ENCODE assay signal across 8 cellular contexts in the genomic region with DNA sequence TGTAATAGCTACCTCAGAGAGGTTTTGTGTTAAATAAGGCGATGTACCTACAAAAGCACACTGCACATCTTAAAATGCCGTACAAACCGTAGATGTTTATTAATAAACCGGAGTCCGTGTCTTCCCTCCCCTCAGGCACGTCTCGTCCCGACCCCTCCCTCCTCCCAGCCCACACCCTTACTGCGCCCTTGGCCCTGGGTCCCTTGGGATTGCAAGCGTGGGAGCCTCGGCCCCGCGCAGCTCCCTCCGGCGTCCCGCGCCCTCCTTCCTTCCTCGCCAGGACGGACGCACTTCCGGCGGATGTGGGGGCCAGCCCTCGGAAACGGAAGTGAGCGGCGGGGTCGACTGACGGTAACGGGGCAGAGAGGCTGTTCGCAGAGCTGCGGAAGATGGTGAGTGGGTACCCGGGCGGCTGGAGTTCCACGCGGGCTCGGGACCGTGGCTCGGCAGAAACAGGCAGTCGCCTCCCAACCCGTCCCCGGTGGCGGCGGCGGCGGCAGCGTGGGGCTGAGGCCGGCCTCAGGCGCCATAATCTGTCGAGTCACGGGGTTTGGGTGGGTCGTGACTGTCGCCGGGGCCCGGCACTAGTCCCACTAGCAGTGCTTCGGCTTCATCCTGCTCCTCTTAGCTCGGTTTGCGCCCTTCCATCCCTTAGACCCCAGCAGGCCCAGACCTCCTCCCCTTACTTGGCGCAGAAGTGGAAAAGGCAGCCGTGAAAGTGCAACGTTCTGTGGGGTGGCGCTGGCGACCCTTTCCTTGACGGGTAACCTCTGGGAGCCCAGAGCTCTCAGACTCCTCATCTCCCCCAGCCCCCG. TPM values are rescaled to one million over a fixed set of nuclear protein-coding genes. Genes with fewer than 3 reads are reported as not detected.
DNase-seq lines count a peak whose midpoint lies in the region; ATAC-seq and TF ChIP-seq lines count a peak whose summit lies in the region.

TSS of gene POMP (plus strand) at position 335 of the 815 bp plus-strand sequence. CDS start at position 390, 55 bp downstream.

- intact Hi-C loops in left lung (cut with DNase I) = no loop called here

- peak within 1 kb of the TSS; percentile 77 to 97 (median 92) for H3K4me3 ChIP-seq in BLaER1 treated with 17β-estradiol and CSF1 and Interleukin-3, amounts not matched to agents 10 nM and 100 nM
- peak within 1 kb of the TSS; percentile 87 to 92 for H3K4me3 ChIP-seq in left lung

- H3K9me3 ChIP-seq in BLaER1 treated with 17β-estradiol and CSF1 and Interleukin-3, amounts not matched to agents 10 nM and 100 nM (replicated peaks in 1 of 11) = no peaks in the 10 kb centered on the region
- no peaks in the 10 kb centered on the region for H3K9me3 ChIP-seq in left lung

- H3K4me2 ChIP-seq in BLaER1 treated with 17β-estradiol and CSF1 and Interleukin-3, amounts not matched to agents 10 nM and 100 nM = peak within 1 kb of the TSS; percentile 86 to 96 (median 89)

- H3K9ac ChIP-seq in BLaER1 treated with 17β-estradiol and CSF1 and Interleukin-3, amounts not matched to agents 10 nM and 100 nM = peak within 1 kb of the TSS; percentile 90 to 98 (median 94)

- peaks cover 43 to 60% (median 49%) of the 10 kb centered on the region in 10 experiments for H3K4me1 ChIP-seq in BLaER1 treated with 17β-estradiol and CSF1 and Interleukin-3, amounts not matched to agents 10 nM and 100 nM
- H3K4me1 ChIP-seq in left lung = peaks cover 10 to 60% of the 10 kb centered on the region in 2 donors

- TF ChIP-seq CTCF in left lung (IDR thresholded peaks at IDR 0.05) = no peak

- DNase-seq in GM19238 (ENCODE audit: insufficient read length, low spot score) (peak; percentile 79), NCI-H748 treated with DMSO at 0.1 percent for 48 hours (lab: John Stamatoyannopoulos, UW) (peak; percentile 89), dermis blood vessel endothelial cell (peak; percentile 96), left lung (peak; percentile 94 to 98)
- peak; percentile 86 for DNase-seq in activated CD4-positive, alpha-beta T cell treated with anti-CD3 and anti-CD28 coated beads, Interleukin-2, amount 50 U/mL, for 4 hours
- peak; percentile 88 to 91 for DNase-seq in stimulated activated CD4-positive, alpha-beta T cell treated with anti-CD3 and anti-CD28 coated beads, Interleukin-2, amount 100 ng/mL, for 48 hours

- H3K27ac ChIP-seq in BLaER1 treated with 17β-estradiol and CSF1 and Interleukin-3, amounts not matched to agents 10 nM and 100 nM = peak within 1 kb of the TSS; percentile 85 to 99 (median 96)
- H3K27ac ChIP-seq in left lung = peak within 1 kb of the TSS; percentile 90 to 96

- ATAC-seq in HG03439 (IDR thresholded peaks at IDR 0.05; ENCODE audit: unreplicated experiment) (peak; percentile 89), left lung (peak; percentile 99)

- peaks cover 30 to 40% (median 38%) of the 10 kb centered on the region in 11 experiments for H3K36me3 ChIP-seq in BLaER1 treated with 17β-estradiol and CSF1 and Interleukin-3, amounts not matched to agents 10 nM and 100 nM
- peaks cover 0 to 20% of the 10 kb centered on the region in 2 donors for H3K36me3 ChIP-seq in left lung

- H4K20me1 ChIP-seq in BLaER1 treated with 17β-estradiol and CSF1 and Interleukin-3, amounts not matched to agents 10 nM and 100 nM = peaks cover 37 to 49% (median 43%) of the 10 kb centered on the region in 11 experiments; a peak in 21 of 22 replicates

- H3K27me3 ChIP-seq in BLaER1 treated with 17β-estradiol and CSF1 and Interleukin-3, amounts not matched to agents 10 nM and 100 nM = no peaks in the 10 kb centered on the region
- H3K27me3 ChIP-seq in left lung = no peaks in the 10 kb centered on the region

RNA-seq across cellular contexts. Expression of gene POMP, which starts in this region (rescaled TPM):
- total RNA-seq in dermis blood vessel endothelial cell (99.5 and 121 TPM in 2 replicates), left lung (10 to 100 TPM; 65.0 to 82.7 TPM)

Comparison
In these comparisons a context has a peak if more than half of its experiments do, and no peak if none do; other contexts are left out.
1. Peak in every context shown above with its lines: DNase-seq, ATAC-seq, H3K4me3 ChIP-seq and H3K27ac ChIP-seq.